ENCODE assay signal across 31 cellular contexts in the genomic region with DNA sequence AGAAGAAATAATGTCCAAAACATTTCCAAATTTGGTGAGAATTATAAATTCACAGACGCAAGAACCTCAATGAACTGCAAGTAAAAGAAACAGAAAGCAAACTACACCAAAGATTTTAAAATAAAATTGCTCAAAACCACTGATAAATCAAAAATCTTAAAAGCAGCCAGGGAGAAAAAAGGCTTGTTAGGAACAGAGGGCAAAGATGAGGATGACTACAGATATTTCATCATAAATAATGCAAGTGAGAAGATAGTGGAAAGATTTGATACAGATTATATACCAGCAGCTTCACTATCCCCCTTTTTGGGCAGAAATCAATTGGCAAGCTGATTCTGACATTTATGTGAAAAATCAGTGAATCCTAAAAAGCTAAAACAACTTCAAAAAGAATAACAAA. TPM values are rescaled to one million over a fixed set of nuclear protein-coding genes. Genes with fewer than 3 reads are reported as not detected.
"Had no signal": no experiment of that assay in that cellular context is flagged by ENCODE, and none has a peak within 500 bp of the region (broad histone marks: within the 10 kb centered on the region; RNA-seq: fewer than 3 reads in every experiment).

No MANE protein-coding gene starts in this region.

- DNase-seq: activated CD4-positive, alpha-beta memory T cell treated with anti-CD3 and anti-CD28 coated beads, Interleukin-2, amount 10 ng/mL, durations not matched to agents 7 days and 5 days; activated CD4-positive, alpha-beta T cell treated with anti-CD3 and anti-CD28 coated beads for 1 hour; activated CD4-positive, alpha-beta T cell treated with anti-CD3 and anti-CD28 coated beads for 36 hours; activated CD4-positive, alpha-beta T cell treated with anti-CD3 and anti-CD28 coated beads for 48 hours; activated CD4-positive, alpha-beta T cell treated with anti-CD3 and anti-CD28 coated beads, Interleukin-2, amount 10 ng/mL, durations not matched to agents 7 days and 5 days; activated CD4-positive, alpha-beta T cell treated with anti-CD3 and anti-CD28 coated beads, Interleukin-2, amount 50 U/mL, for 48 hours; activated CD4-positive, CD25-positive, alpha-beta regulatory T cell; activated CD8-positive, alpha-beta memory T cell treated with anti-CD3 and anti-CD28 coated beads for 24 hours; activated CD8-positive, alpha-beta memory T cell treated with anti-CD3 and anti-CD28 coated beads, Interleukin-2, amount 10 ng/mL, durations not matched to agents 7 days and 5 days; activated CD8-positive, alpha-beta memory T cell treated with anti-CD3 and anti-CD28 coated beads, Interleukin-2, amount 50 U/mL, for 48 hours; activated CD8-positive, alpha-beta T cell treated with anti-CD3 and anti-CD28 coated beads, Interleukin-2, amount 10 ng/mL, durations not matched to agents 7 days and 5 days; activated effector memory CD4-positive, alpha-beta T cell treated with Interleukin-2 at 50 U/mL for 16 hours; activated gamma-delta T cell; activated naive CD4-positive, alpha-beta T cell treated with anti-CD3 and anti-CD28 coated beads, Interleukin-2, amount 10 ng/mL, durations not matched to agents 7 days and 5 days; activated naive CD4-positive, alpha-beta T cell treated with Interleukin-2 at 50 U/mL for 16 hours; activated naive CD8-positive, alpha-beta T cell treated with anti-CD3 and anti-CD28 coated beads, Interleukin-2, amount 10 ng/mL, durations not matched to agents 7 days and 5 days; activated naive CD8-positive, alpha-beta T cell treated with anti-CD3 and anti-CD28 coated beads, Interleukin-2, amount 50 U/mL, for 24 hours; activated T-cell treated with anti-CD3 and anti-CD28 coated beads, Interleukin-2, amount 50 U/mL, for 24 hours; activated T-cell treated with anti-CD3 and anti-CD28 coated beads, Interleukin-2, amount 50 U/mL, for 48 hours; amygdala; anterior cingulate cortex; caudate nucleus; cerebellar nuclear complex; colonic mucosa; T-helper 2 cell; T-helper 9 cell had no signal

- H3K4me3 ChIP-seq: ascending aorta, cardiac muscle cell, colonic mucosa had no signal

- H3K27ac ChIP-seq: ascending aorta, cardiac muscle cell, colonic mucosa, VCaP had no signal

- H3K9me3 ChIP-seq: ascending aorta, colonic mucosa had no signal

- H3K4me1 ChIP-seq: ascending aorta, colonic mucosa had no signal

- H3K27me3 ChIP-seq: ascending aorta, cardiac muscle cell, colonic mucosa had no signal

- ATAC-seq: activated CD4-positive, alpha-beta T cell treated with anti-CD3 and anti-CD28 coated beads for 36 hours; activated CD4-positive, CD25-positive, alpha-beta regulatory T cell treated with anti-CD3 and anti-CD28 coated beads, Interleukin-2, amount 50 U/mL, for 24 hours; activated CD8-positive, alpha-beta memory T cell treated with anti-CD3 and anti-CD28 coated beads, Interleukin-2, amount 10 ng/mL, durations not matched to agents 7 days and 5 days; activated CD8-positive, alpha-beta T cell treated with anti-CD3 and anti-CD28 coated beads, Interleukin-2, amount 10 ng/mL, durations not matched to agents 7 days and 5 days; activated naive CD8-positive, alpha-beta T cell treated with anti-CD3 and anti-CD28 coated beads, Interleukin-2, amount 50 U/mL, for 24 hours had no signal

- H3K36me3 ChIP-seq: ascending aorta, cardiac muscle cell, colonic mucosa had no signal

RNA-seq across cellular contexts. Expression of gene ASXL3, which starts 10.3 kb away (rescaled TPM):
- total RNA-seq: activated CD4-positive, alpha-beta memory T cell treated with anti-CD3 and anti-CD28 coated beads, Interleukin-2, amount 10 ng/mL, durations not matched to agents 7 days and 5 days; activated CD4-positive, alpha-beta T cell treated with anti-CD3 and anti-CD28 coated beads for 36 hours; activated CD4-positive, alpha-beta T cell treated with anti-CD3 and anti-CD28 coated beads, Interleukin-2, amount 10 ng/mL, durations not matched to agents 7 days and 5 days; activated CD8-positive, alpha-beta memory T cell treated with anti-CD3 and anti-CD28 coated beads, Interleukin-2, amount 10 ng/mL, durations not matched to agents 7 days and 5 days; activated CD8-positive, alpha-beta T cell treated with anti-CD3 and anti-CD28 coated beads, Interleukin-2, amount 10 ng/mL, durations not matched to agents 7 days and 5 days; activated naive CD8-positive, alpha-beta T cell treated with anti-CD3 and anti-CD28 coated beads, Interleukin-2, amount 10 ng/mL, durations not matched to agents 7 days and 5 days; activated T-helper 2 cell treated with anti-CD3 and anti-CD28 coated beads, Interferon-gamma antibody, Interleukin-2, Interleukin-4, amounts not matched to agents 10 μg/mL and 5 μg/mL and 100 μg/mL, durations not matched to agents 14 hours and 24 hours and 36 hours had no signal
